In the genomic region with DNA sequence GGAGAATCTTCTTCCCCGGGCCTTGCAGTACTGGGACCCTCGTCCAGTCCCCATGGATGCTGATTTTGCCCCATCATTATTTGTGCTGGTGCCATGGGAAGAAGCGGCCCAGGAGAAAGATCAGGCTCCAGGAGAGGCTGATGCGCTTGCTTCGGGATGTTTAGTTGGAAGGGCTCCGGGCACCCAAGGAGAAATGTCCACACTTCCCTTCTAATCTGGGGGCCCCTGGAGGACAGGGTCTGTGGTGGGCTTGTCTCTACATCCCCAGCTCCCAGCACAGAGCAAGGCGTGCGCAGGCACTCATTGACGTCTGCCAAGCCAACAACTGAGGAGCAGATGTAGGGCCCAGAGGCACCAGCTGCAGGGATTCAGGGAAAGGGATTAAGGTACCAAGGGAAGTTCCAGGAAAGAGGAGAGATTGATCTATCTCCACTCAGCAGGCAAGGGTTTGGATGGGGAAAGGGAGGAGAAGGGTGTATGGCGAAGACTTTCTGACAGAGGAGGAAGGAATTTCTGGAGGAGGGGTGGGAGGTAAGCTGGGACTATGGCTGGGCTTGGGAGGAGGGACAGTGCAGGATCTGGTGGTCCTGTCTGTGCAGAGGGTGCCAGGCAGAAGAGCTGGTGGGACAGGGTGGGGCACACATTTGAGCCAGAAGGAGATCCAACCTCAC, we compare ENCODE assay signal across 25 cellular contexts. TPM values are rescaled to one million over a fixed set of nuclear protein-coding genes. Genes with fewer than 3 reads are reported as not detected.
DNase-seq lines count a peak whose midpoint lies in the region; ATAC-seq, FAIRE-seq and TF ChIP-seq lines count a peak whose summit lies in the region.
"Had no signal": no experiment of that assay in that cellular context is flagged by ENCODE, and none has a peak within 500 bp of the region (broad histone marks: within the 10 kb centered on the region; RNA-seq: fewer than 3 reads in every experiment).

No MANE protein-coding gene starts in this region.

- H3K9ac ChIP-seq in SK-N-SH (no peak overlapping the region), H1 (replicated peaks in 1 of 4; ENCODE audit: extremely low read depth in 1 of 4, low read depth in 3 of 4, low read length in 3 of 4) (no peak overlapping the region)

- H3K4me2 ChIP-seq in SK-N-SH (no peak overlapping the region), H1 (ENCODE audit: insufficient read depth in 1 of 2, low read depth in 2 of 2, low read length in 2 of 2) (peak overlapping the region in 1 of 2 experiments; percentile 76; a peak in 1 of 4 replicates)

- no peaks in the 10 kb centered on the region for H3K36me3 ChIP-seq in SK-N-SH (replicated peaks in 1 of 2; ENCODE audit: control insufficient read depth in 1 of 2, insufficient read depth in 2 of 2, low read length in 1 of 2)
- no peaks in the 10 kb centered on the region for H3K36me3 ChIP-seq in RWPE2 (ENCODE audit: low read depth)
- H3K36me3 ChIP-seq in H1 (ENCODE audit: control insufficient read depth in 2 of 4, insufficient read depth in 4 of 4, low read length in 3 of 4) = no peaks in the 10 kb centered on the region
- H3K36me3 ChIP-seq: SJCRH30 had no signal

- H4K20me1 ChIP-seq in SK-N-SH (ENCODE audit: insufficient read depth) = no peaks in the 10 kb centered on the region
- H4K20me1 ChIP-seq in H1 (replicated peaks in 1 of 2; ENCODE audit: control insufficient read depth in 1 of 2, insufficient read depth in 2 of 2, low read length in 2 of 2) = no peaks in the 10 kb centered on the region

- peaks cover 7% of the 10 kb centered on the region; the same call in 1 of the 2 replicates for H3K23me2 ChIP-seq in H1 (ENCODE audit: low read depth, low read length)

- H3K27me3 ChIP-seq in SK-N-SH (ENCODE audit: insufficient read depth) (peaks cover 25% of the 10 kb centered on the region), RWPE2 (ENCODE audit: insufficient read depth, poor library complexity, severe bottlenecking) (peaks cover 32% of the 10 kb centered on the region), H1 (replicated peaks in 1 of 4; ENCODE audit: control insufficient read depth in 3 of 4, extremely low read depth in 1 of 4, insufficient read depth in 3 of 4, low read length in 3 of 4) (peaks cover 15 to 51% (median 39%) of the 10 kb centered on the region in 4 experiments)

- no peak overlapping the region for H2BK5ac ChIP-seq in H1 (ENCODE audit: low read depth, low read length)

- TF ChIP-seq CTCF in SK-N-SH (IDR thresholded peaks at IDR 0.05) (no peak), RWPE2 (IDR thresholded peaks at IDR 0.05; ENCODE audit: poor library complexity, severe bottlenecking) (no peak), H1 (IDR thresholded peaks at IDR 0.05; ENCODE audit: control extremely low read depth in 1 of 3, insufficient read depth in 1 of 3, low read depth in 1 of 3, low read length in 3 of 3) (no peak), nephron progenitor cell (IDR thresholded peaks at IDR 0.05) (no peak)

- H3K36me3 Mint-ChIP-seq in nephron progenitor cell (ENCODE audit: low read depth) = no peaks in the 10 kb centered on the region

- no peak overlapping the region for H3K23ac ChIP-seq in H1 (ENCODE audit: insufficient read length)

- TF ChIP-seq POLR2A in H1 (IDR thresholded peaks at IDR 0.05; ENCODE audit: control extremely low read depth in 1 of 2, low read depth in 2 of 2, low read length in 2 of 2) = no peak

- no peak overlapping the region for H4K91ac ChIP-seq in H1 (replicated peaks; ENCODE audit: insufficient read length, low read length)

- no peak overlapping the region for H3K27ac Mint-ChIP-seq in nephron progenitor cell
- H3K27ac Mint-ChIP-seq: activated CD4-positive, alpha-beta T cell treated with anti-CD3 and anti-CD28 coated beads, Interleukin-2, amount 10 ng/mL, durations not matched to agents 7 days and 5 days had no signal

- H3K79me1 ChIP-seq in H1 (ENCODE audit: low read depth, low read length) = no peaks in the 10 kb centered on the region

- H4K5ac ChIP-seq in H1 (ENCODE audit: insufficient read length, low read depth, low read length) = no peak overlapping the region

- peak; percentile 27 for DNase-seq in SK-N-SH
- DNase-seq in RWPE2 (ENCODE audit: low spot score) = peak; percentile 28
- DNase-seq in H1 (ENCODE audit: low read depth in 1 of 2, low spot score in 2 of 2) = peak in 1 of 2 experiments; percentile 40
- no peak for DNase-seq in nephron progenitor cell
- DNase-seq in COLO668 (lab: John Stamatoyannopoulos, UW; ENCODE audit: unreplicated experiment) = no peak
- DNase-seq in NCI-H128 (lab: John Stamatoyannopoulos, UW; ENCODE audit: unreplicated experiment) = no peak
- no peak for DNase-seq in H4 (ENCODE audit: low spot score)
- DNase-seq: 8988T; activated CD4-positive, alpha-beta T cell treated with anti-CD3 and anti-CD28 coated beads, Interleukin-2, amount 10 ng/mL, durations not matched to agents 7 days and 5 days; activated gamma-delta T cell; COR-L47; cortex of kidney; DMS79; Karpas-422; midbrain; NCI-H2029; NCI-H345; psoas muscle; SJCRH30; stimulated activated naive CD4-positive, alpha-beta T cell; T-helper 2 cell had no signal

- peaks cover 34% of the 10 kb centered on the region for H3K4me1 Mint-ChIP-seq in nephron progenitor cell

- no peak overlapping the region for H3K27ac ChIP-seq in SK-N-SH (ENCODE audit: low read depth in 2 of 2, low read length in 1 of 2)
- H3K27ac ChIP-seq in RWPE2 (ENCODE audit: poor library complexity, severe bottlenecking) = no peak overlapping the region
- H3K27ac ChIP-seq in H1 (ENCODE audit: low read depth, low read length) = no peak overlapping the region
- H3K27ac ChIP-seq: psoas muscle, SJCRH30, skin epidermis had no signal

- H3K4me3 Mint-ChIP-seq in nephron progenitor cell = peak overlapping the region; percentile 74
- H3K4me3 Mint-ChIP-seq: activated CD4-positive, alpha-beta T cell treated with anti-CD3 and anti-CD28 coated beads, Interleukin-2, amount 10 ng/mL, durations not matched to agents 7 days and 5 days had no signal

- H2BK20ac ChIP-seq in H1 (ENCODE audit: low read length) = no peak overlapping the region

- peaks cover 0 to 8% of the 10 kb centered on the region in 2 experiments; a peak in 1 of 4 replicates for H3K4me1 ChIP-seq in SK-N-SH (ENCODE audit: control insufficient read depth in 1 of 2, insufficient read depth in 2 of 2, low read depth in 1 of 2, low read length in 1 of 2)
- H3K4me1 ChIP-seq in RWPE2 (ENCODE audit: insufficient read depth, poor library complexity, severe bottlenecking) = no peaks in the 10 kb centered on the region
- peaks cover 0 to 7% (median 6%) of the 10 kb centered on the region in 4 experiments; a peak in 6 of 7 replicates for H3K4me1 ChIP-seq in H1 (replicated peaks in 1 of 4; ENCODE audit: control insufficient read depth in 3 of 4, insufficient read depth in 4 of 4, low read length in 3 of 4)
- H3K4me1 ChIP-seq: SJCRH30 had no signal

- H3K9me3 Mint-ChIP-seq in nephron progenitor cell = no peaks in the 10 kb centered on the region
- H3K9me3 Mint-ChIP-seq: activated CD4-positive, alpha-beta T cell treated with anti-CD3 and anti-CD28 coated beads, Interleukin-2, amount 10 ng/mL, durations not matched to agents 7 days and 5 days had no signal

- H3K4me3 ChIP-seq in SK-N-SH (ENCODE audit: low read depth in 2 of 2, low read length in 1 of 2) = no peak overlapping the region
- H3K4me3 ChIP-seq in RWPE2 (ENCODE audit: severe bottlenecking) = no peak overlapping the region
- no peak overlapping the region for H3K4me3 ChIP-seq in H1 (ENCODE audit: extremely low read depth in 1 of 4, insufficient read depth in 2 of 4, low read depth in 3 of 4, low read length in 4 of 4)
- H3K4me3 ChIP-seq: SJCRH30, skin epidermis had no signal

- POLR2A ChIA-PET in SK-N-SH (lab: Yijun Ruan, JAX) = no interaction called here
- POLR2A ChIA-PET in H1 (lab: Charles Lee; ENCODE audit: partially characterized antibody) = interaction anchor here (0.9 to 1.6 kb wide), 4 partner anchors 10 to 99 kb away, joined by 3 to 4 read pairs (median 3); no protein-coding TSS in a partner anchor

- no peaks in the 10 kb centered on the region for H3K79me2 ChIP-seq in SK-N-SH (ENCODE audit: insufficient read depth)
- H3K79me2 ChIP-seq in H1 (ENCODE audit: control insufficient read depth in 1 of 2, insufficient read depth in 2 of 2, low read length in 2 of 2) = no peaks in the 10 kb centered on the region

- H2BK120ac ChIP-seq in H1 (replicated peaks; ENCODE audit: low read depth, low read length) = no peak overlapping the region

- TF ChIP-seq EP300 in SK-N-SH (IDR thresholded peaks at IDR 0.05; ENCODE audit: borderline replicate concordance in 1 of 2, low read depth in 1 of 2, low read length in 1 of 2) (no peak), H1 (IDR thresholded peaks at IDR 0.05; ENCODE audit: borderline replicate concordance in 1 of 2, low read depth in 2 of 2, low read length in 2 of 2) (no peak)

- H4K8ac ChIP-seq in H1 (ENCODE audit: extremely low read depth, insufficient read depth, low read length) = no peak overlapping the region

- H3K9me2 ChIP-seq in SK-N-SH = no peaks in the 10 kb centered on the region

- H2AK5ac ChIP-seq in H1 (ENCODE audit: low read depth, low read length) = no peak overlapping the region

- H2BK12ac ChIP-seq in H1 (ENCODE audit: low read depth, low read length) = no peak overlapping the region

- peaks cover 80% of the 10 kb centered on the region for H3K27me3 Mint-ChIP-seq in nephron progenitor cell (ENCODE audit: low read depth, poor library complexity)

- TF ChIP-seq RAD21 in SK-N-SH (IDR thresholded peaks at IDR 0.05; ENCODE audit: low read length) = no peak
- no peak for TF ChIP-seq RAD21 in H1 (IDR thresholded peaks at IDR 0.05 in 1 of 2, conservative IDR thresholded peaks at IDR 0.05 in 1 of 2; ENCODE audit: low read depth in 2 of 2, low read length in 2 of 2)

- H3K14ac ChIP-seq in H1 (ENCODE audit: insufficient read length) = no peak overlapping the region

- CTCF ChIA-PET in SK-N-SH (lab: Yijun Ruan, JAX) (interaction anchor here (0.6 to 9.2 kb wide), 8 partner anchors 10 to 498 kb away, joined by 3 to 175 read pairs (median 8); no protein-coding TSS in a partner anchor), H1 (lab: Charles Lee; ENCODE audit: partially characterized antibody) (interaction anchor here (0.7 to 18.6 kb wide), 11 partner anchors 8 to 165 kb away, joined by 3 to 347 read pairs (median 4); no protein-coding TSS in a partner anchor)

- no peak overlapping the region for H3K4ac ChIP-seq in H1 (replicated peaks; ENCODE audit: insufficient read length, low read depth, low read length)

- 0 out of 2 replicates have a peak overlapping the region, but pooled peaks have one; percentile 37 for H2BK15ac ChIP-seq in H1 (ENCODE audit: low read length)

- H2AFZ ChIP-seq in SK-N-SH (ENCODE audit: low read depth) (no peak overlapping the region), H1 (ENCODE audit: low read length) (no peak overlapping the region)

- H3F3A ChIP-seq in SK-N-SH (replicated peaks; ENCODE audit: insufficient read depth) = no peaks in the 10 kb centered on the region

- ATAC-seq in SK-N-SH treated with all-trans-retinoic acid at 6 μM for 48 hours (no peak), RWPE2 (ENCODE audit: low read depth) (no peak)
- ATAC-seq: psoas muscle had no signal

- no peak overlapping the region for H3K56ac ChIP-seq in H1 (replicated peaks; ENCODE audit: insufficient read length, low read depth, low read length)

- 75% methylated on average over 10 of the region's 10 CpGs for WGBS in SK-N-SH (ENCODE audit: low lambda C conversion rate)
- 82% methylated on average over 10 of the region's 10 CpGs; no CpG with 5 or more reads in 1 of the 2 experiments for WGBS in H1 (ENCODE audit: extremely low coverage in 1 of 2, insufficient coverage in 1 of 2, insufficient read length in 1 of 2, insufficient replicate concordance in 2 of 2, low coverage in 1 of 2, low lambda C conversion rate in 2 of 2, missing lambda C conversion rate in 1 of 2), 2 experiments

- no peaks in the 10 kb centered on the region for H3K9me3 ChIP-seq in SK-N-SH
- no peaks in the 10 kb centered on the region for H3K9me3 ChIP-seq in RWPE2 (ENCODE audit: severe bottlenecking)
- H3K9me3 ChIP-seq in H1 (ENCODE audit: insufficient read depth in 2 of 2, low read depth in 1 of 2, low read length in 1 of 2) = no peaks in the 10 kb centered on the region
- H3K9me3 ChIP-seq: psoas muscle, SJCRH30 had no signal

- FAIRE-seq in H1 (lab: Jason Lieb, UNC) = no peak
- FAIRE-seq: bronchial epithelial cell had no signal

- no peak overlapping the region for H3K18ac ChIP-seq in H1 (ENCODE audit: extremely low read depth, low read length)

RNA-seq across cellular contexts. Expression of gene LEP, which starts 38.7 kb away (rescaled TPM):
- not detected in 2 replicates for polyA plus RNA-seq in SK-N-SH (2012; rRNA removed)
- not detected in 2 replicates for polyA plus RNA-seq in SK-N-SH (2012; cell fraction: cytosol; rRNA removed)
- not detected in 2 replicates for polyA plus RNA-seq in SK-N-SH (2012; cell fraction: nucleus; rRNA removed)
- not detected in 2 replicates for total RNA-seq in H1 (2021; fragmentation: NEBNext Ultra II Directional; extraction: Animal tissue kit (Norgen Biotek cat#: 25700))
- not detected in 2 replicates for polyA plus RNA-seq in H1 (2011; rRNA removed)
- not detected for polyA plus RNA-seq in H1 (2011; cell fraction: cytosol; rRNA removed)
- polyA plus RNA-seq in H1 (2011; cell fraction: nucleus; rRNA removed) = not detected
- polyA plus RNA-seq in H1 (2012, experiment 1 of 2) = not detected in 4 replicates
- polyA plus RNA-seq in H1 (2012, experiment 2 of 2) = not detected
- polyA plus RNA-seq in H1 (2013, experiment 1 of 2) = not detected
- not detected for polyA plus RNA-seq in H1 (2013, experiment 2 of 2)
- not detected in 2 replicates for polyA minus RNA-seq in H1 (2011; rRNA and poly(A)+ RNA removed)
- polyA minus RNA-seq in H1 (2011; cell fraction: cytosol; rRNA and poly(A)+ RNA removed) = not detected
- polyA minus RNA-seq in H1 (2011; cell fraction: nucleus; rRNA and poly(A)+ RNA removed) = not detected
- not detected in 2 replicates for total RNA-seq in H4 (2014; rRNA removed; shearing (Covaris generic))
- total RNA-seq: activated CD4-positive, alpha-beta T cell treated with anti-CD3 and anti-CD28 coated beads, Interleukin-2, amount 10 ng/mL, durations not matched to agents 7 days and 5 days; HT1080; SJCRH30 had no signal

Comparison
In these comparisons a context has a peak if more than half of its experiments do, and no peak if none do; other contexts are left out.
1. DNase-seq: peak in SK-N-SH (single experiment) and RWPE2 (single experiment); none in nephron progenitor cell (single experiment), COLO668 (single experiment), NCI-H128 (single experiment) and H4 (single experiment).